In genomic region chr11:119635041-119635745, GRCh38 we compare ENCODE assay signal across 18 cellular contexts.
"Had no signal": no experiment of that assay in that cellular context is flagged by ENCODE, and none has a peak within 500 bp of the region (broad histone marks: within the 10 kb centered on the region; RNA-seq: fewer than 3 reads in every experiment).

No MANE protein-coding gene starts in this region.

- H3K4me1 ChIP-seq: gastrocnemius medialis, parathyroid adenoma, right lobe of liver, testis, tibial nerve, upper lobe of left lung had no signal

- DNase-seq: central memory CD4-positive, alpha-beta T cell; dorsolateral prefrontal cortex; effector CD4-positive, alpha-beta T cell; foreskin fibroblast; gastrocnemius medialis; naive thymus-derived CD4-positive, alpha-beta T cell; nephron progenitor cell; right lobe of liver; stimulated activated naive CD4-positive, alpha-beta T cell; substantia nigra; testis had no signal

- H3K36me3 ChIP-seq: gastrocnemius medialis, neutrophil, right lobe of liver, tibial nerve, upper lobe of left lung had no signal

- H3K79me2 ChIP-seq: parathyroid adenoma had no signal

- H2AFZ ChIP-seq: parathyroid adenoma had no signal

- H3K9ac ChIP-seq: parathyroid adenoma had no signal

- H3K9me3 ChIP-seq: gastrocnemius medialis, neutrophil, right lobe of liver, testis, upper lobe of left lung had no signal

- H3K27me3 ChIP-seq: dorsolateral prefrontal cortex, right lobe of liver, testis, tibial nerve, upper lobe of left lung had no signal

- H3K27ac ChIP-seq: dorsolateral prefrontal cortex, epithelial cell of prostate, gastrocnemius medialis, neutrophil, parathyroid adenoma, right lobe of liver, testis, tibial nerve, upper lobe of left lung had no signal

- H3K4me3 ChIP-seq: dorsolateral prefrontal cortex, gastrocnemius medialis, lung, right lobe of liver, testis, tibial nerve, upper lobe of left lung had no signal

- ATAC-seq: esophagus mucosa; gastrocnemius medialis; naive thymus-derived CD4-positive, alpha-beta T cell had no signal
